In the genomic region with DNA sequence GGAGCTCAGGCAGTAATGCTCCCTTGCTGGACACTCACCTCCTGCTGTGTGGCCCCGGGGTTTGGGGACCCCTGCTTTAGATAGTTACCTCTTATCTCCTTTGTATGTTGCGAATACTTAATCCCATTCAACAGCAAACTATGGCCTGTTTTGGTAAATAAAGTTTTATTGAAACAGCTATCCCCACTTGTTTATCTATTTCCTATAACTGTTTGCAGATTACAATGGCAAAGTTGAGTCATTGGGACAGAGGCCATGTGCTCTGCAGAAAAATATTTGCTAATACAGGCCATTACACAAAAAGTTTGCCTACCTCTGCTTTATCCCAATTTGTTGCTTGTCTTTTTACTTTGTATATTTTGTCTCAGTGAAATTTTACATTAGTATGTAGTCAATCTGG, we compare ENCODE assay signal across 15 cellular contexts.
DNase-seq lines count a peak whose midpoint lies in the region; ATAC-seq, FAIRE-seq and TF ChIP-seq lines count a peak whose summit lies in the region.
"Had no signal": no experiment of that assay in that cellular context is flagged by ENCODE, and none has a peak within 500 bp of the region (broad histone marks: within the 10 kb centered on the region; RNA-seq: fewer than 3 reads in every experiment).

No MANE protein-coding gene starts in this region.

- H3K4me1 ChIP-seq in A549 (peaks cover 19% of the 10 kb centered on the region), PC-3 (ENCODE audit: insufficient read depth, low read length) (peaks cover 27% of the 10 kb centered on the region), liver (ENCODE audit: control insufficient read depth in 4 of 4, insufficient read depth in 4 of 4, low read length in 3 of 4) (no peaks in the 10 kb centered on the region)

- H3K9ac ChIP-seq in PC-3 (ENCODE audit: low read length) (no peak overlapping the region), liver (ENCODE audit: low read depth in 1 of 2, low read length in 2 of 2) (no peak overlapping the region)
- H3K9ac ChIP-seq: BLaER1 treated with 17β-estradiol and CSF1 and Interleukin-3, amounts not matched to agents 10 nM and 100 nM had no signal

- TF ChIP-seq RAD21 in A549 (conservative IDR thresholded peaks at IDR 0.05 in 1 of 2, IDR thresholded peaks at IDR 0.05 in 1 of 2) (no peak), liver (IDR thresholded peaks at IDR 0.05) (no peak)

- FAIRE-seq in A549 (lab: Jason Lieb, UNC): no peak

- no peak for TF ChIP-seq POLR2A in A549 (IDR thresholded peaks at IDR 0.05; ENCODE audit: low read length)

- H3K4me2 ChIP-seq in A549 (no peak overlapping the region), PC-3 (ENCODE audit: low read length) (no peak overlapping the region)
- H3K4me2 ChIP-seq: BLaER1 treated with 17β-estradiol and CSF1 and Interleukin-3, amounts not matched to agents 10 nM and 100 nM had no signal

- H3K79me2 ChIP-seq in PC-3 (ENCODE audit: low read length): no peaks in the 10 kb centered on the region

- BruUV-seq in PC-3 (replicated peaks; lab: Mats Ljungman, UMichigan): no TSS peak

- H3K27ac ChIP-seq in A549: no peak overlapping the region
- no peak overlapping the region for H3K27ac ChIP-seq in PC-3 (ENCODE audit: low read length)
- no peak overlapping the region for H3K27ac ChIP-seq in liver (ENCODE audit: low read depth in 1 of 2, low read length in 2 of 2)
- H3K27ac ChIP-seq in WERI-Rb-1: no peak overlapping the region
- H3K27ac ChIP-seq: BLaER1 treated with 17β-estradiol and CSF1 and Interleukin-3, amounts not matched to agents 10 nM and 100 nM had no signal

- ATAC-seq in A549 (no peak), PC-3 (no peak)

- H2AFZ ChIP-seq in PC-3 (ENCODE audit: low read length): no peak overlapping the region

- no peaks in the 10 kb centered on the region for H3F3A ChIP-seq in PC-3 (ENCODE audit: low read length, unreplicated experiment)

- POLR2A ChIA-PET in A549 (lab: Yijun Ruan, JAX) (no interaction called here), PC-3 (lab: Charles Lee; ENCODE audit: unreplicated experiment) (no interaction called here)

- no peaks in the 10 kb centered on the region for H3K9me3 ChIP-seq in A549
- no peaks in the 10 kb centered on the region for H3K9me3 ChIP-seq in PC-3 (ENCODE audit: low read length)
- no peaks in the 10 kb centered on the region for H3K9me3 ChIP-seq in liver (ENCODE audit: control insufficient read depth in 4 of 4, low read length in 3 of 4)
- H3K9me3 ChIP-seq in WERI-Rb-1 (ENCODE audit: severe bottlenecking): no peaks in the 10 kb centered on the region

- H3K4me3 ChIP-seq in A549: no peak overlapping the region
- H3K4me3 ChIP-seq in PC-3 (ENCODE audit: low read length): no peak overlapping the region
- no peak overlapping the region for H3K4me3 ChIP-seq in fibroblast of mammary gland (ENCODE audit: control insufficient read depth, low read depth, low read length)
- no peak overlapping the region for H3K4me3 ChIP-seq in liver (ENCODE audit: low read depth in 1 of 3, low read length in 3 of 3)
- H3K4me3 ChIP-seq in WERI-Rb-1 (ENCODE audit: low read depth, low read length): no peak overlapping the region
- H3K4me3 ChIP-seq: BLaER1 treated with 17β-estradiol and CSF1 and Interleukin-3, amounts not matched to agents 10 nM and 100 nM had no signal

- TF ChIP-seq CTCF in A549 (IDR thresholded peaks at IDR 0.05) (no peak), PC-3 (conservative IDR thresholded peaks at IDR 0.05; ENCODE audit: low read depth, low read length) (no peak), fibroblast of mammary gland (conservative IDR thresholded peaks at IDR 0.05; ENCODE audit: control insufficient read depth, insufficient read depth, low read depth, low read length) (no peak), liver (IDR thresholded peaks at IDR 0.05; ENCODE audit: low read depth, low read length, missing input control) (no peak), WERI-Rb-1 (IDR thresholded peaks at IDR 0.05; ENCODE audit: low read depth, low read length) (no peak)

- H4K20me1 ChIP-seq in PC-3 (ENCODE audit: low read length): no peaks in the 10 kb centered on the region
- H4K20me1 ChIP-seq: BLaER1 treated with 17β-estradiol and CSF1 and Interleukin-3, amounts not matched to agents 10 nM and 100 nM had no signal

- H3K27me3 ChIP-seq in PC-3 (ENCODE audit: low read length): no peaks in the 10 kb centered on the region
- H3K27me3 ChIP-seq in liver (ENCODE audit: control insufficient read depth in 4 of 4, insufficient read depth in 4 of 4, low read length in 3 of 4): peaks cover 0 to 9% (median 0%) of the 10 kb centered on the region in 4 donors
- no peaks in the 10 kb centered on the region for H3K27me3 ChIP-seq in WERI-Rb-1 (ENCODE audit: insufficient read depth, low read depth, severe bottlenecking)
- H3K27me3 ChIP-seq: BLaER1 treated with 17β-estradiol and CSF1 and Interleukin-3, amounts not matched to agents 10 nM and 100 nM had no signal

- intact Hi-C loops in PC-3 (cut with micrococcal nuclease): no loop called here

- H3K36me3 ChIP-seq in PC-3 (ENCODE audit: low read depth, low read length) (no peaks in the 10 kb centered on the region), liver (ENCODE audit: control insufficient read depth in 4 of 4, insufficient read depth in 3 of 4, low read depth in 1 of 4, low read length in 3 of 4) (no peaks in the 10 kb centered on the region), WERI-Rb-1 (no peaks in the 10 kb centered on the region)
- H3K36me3 ChIP-seq: BLaER1 treated with 17β-estradiol and CSF1 and Interleukin-3, amounts not matched to agents 10 nM and 100 nM had no signal

- DNase-seq in A549 (ENCODE audit: low read depth in 1 of 2, low spot score in 1 of 2) (no peak), PC-3 (peak; percentile 48), fibroblast of mammary gland (ENCODE audit: low read depth) (peak; percentile 30), WERI-Rb-1 (no peak), LoVo (ENCODE audit: low spot score) (no peak)
- no peak for DNase-seq in activated CD8-positive, alpha-beta memory T cell treated with anti-CD3 and anti-CD28 coated beads, Interleukin-2, amount 50 U/mL, for 4 hours
- DNase-seq: 8988T; ACHN; CD4-positive, CD25-positive, alpha-beta regulatory T cell; DMS53; GF-D8; GOT3; H9 had no signal

- CTCF ChIA-PET in A549 (lab: Yijun Ruan, JAX): no interaction called here
- CTCF ChIA-PET in PC-3 (lab: Charles Lee): no interaction called here

- no peaks in the 10 kb centered on the region for H3K9me2 ChIP-seq in PC-3 (replicated peaks; ENCODE audit: low read length)

- WGBS in A549 (ENCODE audit: missing lambda C conversion rate): 24% methylated on average over 2 of the region's 2 CpGs
- 45% methylated on average over 2 of the region's 2 CpGs for WGBS in liver

- TF ChIP-seq EP300 in A549 (IDR thresholded peaks at IDR 0.05): no peak

TF ChIP-seq in A549, 52 proteins besides CTCF, POLR2A, EP300 and RAD21:
- TF ChIP-seq RARB (CRISPR knock-in tag; IDR thresholded peaks at IDR 0.05): no peak
- no peak for TF ChIP-seq ZC3H11A (IDR thresholded peaks at IDR 0.05)
- peak; percentile 29; the same call in 1 of the 2 replicates for TF ChIP-seq GATA3 (IDR thresholded peaks at IDR 0.05; ENCODE audit: borderline replicate concordance)
- TF ChIP-seq, protein P1, sequence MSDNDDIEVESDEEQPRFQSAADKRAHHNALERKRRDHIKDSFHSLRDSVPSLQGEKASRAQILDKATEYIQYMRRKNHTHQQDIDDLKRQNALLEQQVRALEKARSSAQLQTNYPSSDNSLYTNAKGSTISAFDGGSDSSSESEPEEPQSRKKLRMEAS (IDR thresholded peaks at IDR 0.05): 0 out of 2 replicates have a peak, but pooled peaks have one; percentile 22
- no peak for TF ChIP-seq ZNF302 (CRISPR knock-in tag; IDR thresholded peaks at IDR 0.05)
- peak in 1 of 2 experiments; percentile 15; a peak in 1 of 4 replicates for TF ChIP-seq CEBPB (IDR thresholded peaks at IDR 0.05)

TF ChIP-seq in liver, 16 proteins besides CTCF, POLR2A, EP300 and RAD21:
- TF ChIP-seq RXRA (IDR thresholded peaks at IDR 0.05) (peak in 1 of 2 donors; percentile 47), EGR1 (IDR thresholded peaks at IDR 0.05; ENCODE audit: low read depth in 2 of 2) (peak in 1 of 2 donors; percentile 78), JUND (IDR thresholded peaks at IDR 0.05) (peak; percentile 82 to 96), HNF4A (conservative IDR thresholded peaks at IDR 0.05) (peak in 1 of 2 donors; percentile 38)
- TF ChIP-seq, protein P1 (IDR thresholded peaks at IDR 0.05): no peak
- TF ChIP-seq, protein P2, sequence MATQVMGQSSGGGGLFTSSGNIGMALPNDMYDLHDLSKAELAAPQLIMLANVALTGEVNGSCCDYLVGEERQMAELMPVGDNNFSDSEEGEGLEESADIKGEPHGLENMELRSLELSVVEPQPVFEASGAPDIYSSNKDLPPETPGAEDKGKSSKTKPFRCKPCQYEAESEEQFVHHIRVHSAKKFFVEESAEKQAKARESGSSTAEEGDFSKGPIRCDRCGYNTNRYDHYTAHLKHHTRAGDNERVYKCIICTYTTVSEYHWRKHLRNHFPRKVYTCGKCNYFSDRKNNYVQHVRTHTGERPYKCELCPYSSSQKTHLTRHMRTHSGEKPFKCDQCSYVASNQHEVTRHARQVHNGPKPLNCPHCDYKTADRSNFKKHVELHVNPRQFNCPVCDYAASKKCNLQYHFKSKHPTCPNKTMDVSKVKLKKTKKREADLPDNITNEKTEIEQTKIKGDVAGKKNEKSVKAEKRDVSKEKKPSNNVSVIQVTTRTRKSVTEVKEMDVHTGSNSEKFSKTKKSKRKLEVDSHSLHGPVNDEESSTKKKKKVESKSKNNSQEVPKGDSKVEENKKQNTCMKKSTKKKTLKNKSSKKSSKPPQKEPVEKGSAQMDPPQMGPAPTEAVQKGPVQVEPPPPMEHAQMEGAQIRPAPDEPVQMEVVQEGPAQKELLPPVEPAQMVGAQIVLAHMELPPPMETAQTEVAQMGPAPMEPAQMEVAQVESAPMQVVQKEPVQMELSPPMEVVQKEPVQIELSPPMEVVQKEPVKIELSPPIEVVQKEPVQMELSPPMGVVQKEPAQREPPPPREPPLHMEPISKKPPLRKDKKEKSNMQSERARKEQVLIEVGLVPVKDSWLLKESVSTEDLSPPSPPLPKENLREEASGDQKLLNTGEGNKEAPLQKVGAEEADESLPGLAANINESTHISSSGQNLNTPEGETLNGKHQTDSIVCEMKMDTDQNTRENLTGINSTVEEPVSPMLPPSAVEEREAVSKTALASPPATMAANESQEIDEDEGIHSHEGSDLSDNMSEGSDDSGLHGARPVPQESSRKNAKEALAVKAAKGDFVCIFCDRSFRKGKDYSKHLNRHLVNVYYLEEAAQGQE (IDR thresholded peaks at IDR 0.05): no peak

Comparison
In these comparisons a context has a peak if more than half of its experiments do, and no peak if none do; other contexts are left out.
1. DNase-seq: peak in PC-3 (single experiment) and fibroblast of mammary gland (single experiment); none in A549 (0 of 2), activated CD8-positive, alpha-beta memory T cell treated with anti-CD3 and anti-CD28 coated beads, Interleukin-2, amount 50 U/mL, for 4 hours (single experiment), WERI-Rb-1 (single experiment) and LoVo (single experiment).